In the genomic region with DNA sequence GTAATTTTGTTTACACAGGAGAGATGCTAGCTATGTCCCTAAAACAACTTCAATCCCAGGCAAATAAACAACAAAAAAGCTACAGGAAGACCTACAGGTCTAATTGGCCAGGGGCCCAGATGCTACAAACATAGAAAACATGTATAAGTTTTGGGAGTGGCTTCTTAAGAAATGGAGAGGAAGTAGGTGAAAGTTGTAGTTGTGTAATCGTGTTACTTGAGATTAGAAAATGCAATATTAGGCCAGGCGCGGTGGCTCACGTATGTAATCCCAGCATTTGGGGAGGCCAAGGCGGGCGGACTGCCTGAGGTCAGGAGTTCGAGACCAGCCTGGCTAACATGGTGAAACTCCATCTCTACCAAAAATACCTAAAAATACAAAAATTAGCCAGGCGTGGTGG, we compare ENCODE assay signal across 1 cellular context.
A peak's percentile ranks its signal among the peaks of the same experiment; 100 is the strongest.
TF ChIP-seq lines count a peak whose summit lies in the region.

No MANE protein-coding gene starts in this region.

TF ChIP-seq in K562, 482 proteins besides CTCF, POLR2A, EP300 and RAD21 (continued from another document):
- TF ChIP-seq, protein P1, sequence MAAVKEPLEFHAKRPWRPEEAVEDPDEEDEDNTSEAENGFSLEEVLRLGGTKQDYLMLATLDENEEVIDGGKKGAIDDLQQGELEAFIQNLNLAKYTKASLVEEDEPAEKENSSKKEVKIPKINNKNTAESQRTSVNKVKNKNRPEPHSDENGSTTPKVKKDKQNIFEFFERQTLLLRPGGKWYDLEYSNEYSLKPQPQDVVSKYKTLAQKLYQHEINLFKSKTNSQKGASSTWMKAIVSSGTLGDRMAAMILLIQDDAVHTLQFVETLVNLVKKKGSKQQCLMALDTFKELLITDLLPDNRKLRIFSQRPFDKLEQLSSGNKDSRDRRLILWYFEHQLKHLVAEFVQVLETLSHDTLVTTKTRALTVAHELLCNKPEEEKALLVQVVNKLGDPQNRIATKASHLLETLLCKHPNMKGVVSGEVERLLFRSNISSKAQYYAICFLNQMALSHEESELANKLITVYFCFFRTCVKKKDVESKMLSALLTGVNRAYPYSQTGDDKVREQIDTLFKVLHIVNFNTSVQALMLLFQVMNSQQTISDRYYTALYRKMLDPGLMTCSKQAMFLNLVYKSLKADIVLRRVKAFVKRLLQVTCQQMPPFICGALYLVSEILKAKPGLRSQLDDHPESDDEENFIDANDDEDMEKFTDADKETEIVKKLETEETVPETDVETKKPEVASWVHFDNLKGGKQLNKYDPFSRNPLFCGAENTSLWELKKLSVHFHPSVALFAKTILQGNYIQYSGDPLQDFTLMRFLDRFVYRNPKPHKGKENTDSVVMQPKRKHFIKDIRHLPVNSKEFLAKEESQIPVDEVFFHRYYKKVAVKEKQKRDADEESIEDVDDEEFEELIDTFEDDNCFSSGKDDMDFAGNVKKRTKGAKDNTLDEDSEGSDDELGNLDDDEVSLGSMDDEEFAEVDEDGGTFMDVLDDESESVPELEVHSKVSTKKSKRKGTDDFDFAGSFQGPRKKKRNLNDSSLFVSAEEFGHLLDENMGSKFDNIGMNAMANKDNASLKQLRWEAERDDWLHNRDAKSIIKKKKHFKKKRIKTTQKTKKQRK (IDR thresholded peaks at IDR 0.05; ENCODE audit: borderline replicate concordance, low read depth, low read length): no peak
- TF ChIP-seq, protein P2, sequence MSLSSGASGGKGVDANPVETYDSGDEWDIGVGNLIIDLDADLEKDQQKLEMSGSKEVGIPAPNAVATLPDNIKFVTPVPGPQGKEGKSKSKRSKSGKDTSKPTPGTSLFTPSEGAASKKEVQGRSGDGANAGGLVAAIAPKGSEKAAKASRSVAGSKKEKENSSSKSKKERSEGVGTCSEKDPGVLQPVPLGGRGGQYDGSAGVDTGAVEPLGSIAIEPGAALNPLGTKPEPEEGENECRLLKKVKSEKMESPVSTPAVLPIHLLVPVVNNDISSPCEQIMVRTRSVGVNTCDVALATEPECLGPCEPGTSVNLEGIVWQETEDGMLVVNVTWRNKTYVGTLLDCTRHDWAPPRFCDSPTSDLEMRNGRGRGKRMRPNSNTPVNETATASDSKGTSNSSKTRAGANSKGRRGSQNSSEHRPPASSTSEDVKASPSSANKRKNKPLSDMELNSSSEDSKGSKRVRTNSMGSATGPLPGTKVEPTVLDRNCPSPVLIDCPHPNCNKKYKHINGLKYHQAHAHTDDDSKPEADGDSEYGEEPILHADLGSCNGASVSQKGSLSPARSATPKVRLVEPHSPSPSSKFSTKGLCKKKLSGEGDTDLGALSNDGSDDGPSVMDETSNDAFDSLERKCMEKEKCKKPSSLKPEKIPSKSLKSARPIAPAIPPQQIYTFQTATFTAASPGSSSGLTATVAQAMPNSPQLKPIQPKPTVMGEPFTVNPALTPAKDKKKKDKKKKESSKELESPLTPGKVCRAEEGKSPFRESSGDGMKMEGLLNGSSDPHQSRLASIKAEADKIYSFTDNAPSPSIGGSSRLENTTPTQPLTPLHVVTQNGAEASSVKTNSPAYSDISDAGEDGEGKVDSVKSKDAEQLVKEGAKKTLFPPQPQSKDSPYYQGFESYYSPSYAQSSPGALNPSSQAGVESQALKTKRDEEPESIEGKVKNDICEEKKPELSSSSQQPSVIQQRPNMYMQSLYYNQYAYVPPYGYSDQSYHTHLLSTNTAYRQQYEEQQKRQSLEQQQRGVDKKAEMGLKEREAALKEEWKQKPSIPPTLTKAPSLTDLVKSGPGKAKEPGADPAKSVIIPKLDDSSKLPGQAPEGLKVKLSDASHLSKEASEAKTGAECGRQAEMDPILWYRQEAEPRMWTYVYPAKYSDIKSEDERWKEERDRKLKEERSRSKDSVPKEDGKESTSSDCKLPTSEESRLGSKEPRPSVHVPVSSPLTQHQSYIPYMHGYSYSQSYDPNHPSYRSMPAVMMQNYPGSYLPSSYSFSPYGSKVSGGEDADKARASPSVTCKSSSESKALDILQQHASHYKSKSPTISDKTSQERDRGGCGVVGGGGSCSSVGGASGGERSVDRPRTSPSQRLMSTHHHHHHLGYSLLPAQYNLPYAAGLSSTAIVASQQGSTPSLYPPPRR (CRISPR knock-in tag; IDR thresholded peaks at IDR 0.05; ENCODE audit: borderline replicate concordance): no peak
- TF ChIP-seq ZNF347 (CRISPR knock-in tag; IDR thresholded peaks at IDR 0.05; ENCODE audit: low read depth) (no peak), NR2C2 (CRISPR knock-in tag; IDR thresholded peaks at IDR 0.05) (no peak), NR2C2 (tag; IDR thresholded peaks at IDR 0.05) (0 out of 2 replicates have a peak, but pooled peaks have one; percentile 13), CHD1 (IDR thresholded peaks at IDR 0.05; ENCODE audit: low read length) (no peak), ZNF57 (CRISPR knock-in tag; IDR thresholded peaks at IDR 0.05) (no peak), ZNF184 (CRISPR knock-in tag; IDR thresholded peaks at IDR 0.05) (no peak), ZNF76 (CRISPR knock-in tag; IDR thresholded peaks at IDR 0.05; ENCODE audit: borderline replicate concordance) (no peak), TEAD1 (CRISPR knock-in tag; IDR thresholded peaks at IDR 0.05) (no peak), CHD2 (IDR thresholded peaks at IDR 0.05; ENCODE audit: low read depth, low read length) (no peak), CEBPG (CRISPR knock-in tag; IDR thresholded peaks at IDR 0.05) (0 out of 2 replicates have a peak, but pooled peaks have one; percentile 39), CEBPG (tag; conservative IDR thresholded peaks at IDR 0.05 in 1 of 2, IDR thresholded peaks at IDR 0.05 in 1 of 2) (0 out of 4 replicates have a peak, but pooled peaks have one; percentile 37 to 57), ZBTB7A (IDR thresholded peaks at IDR 0.05; ENCODE audit: borderline replicate concordance, control insufficient read depth, low read depth, low read length) (no peak), TBP (optimal IDR thresholded peaks at IDR 0.05; ENCODE audit: low read depth, low read length) (peak; percentile 54), ESRRA (IDR thresholded peaks at IDR 0.05; ENCODE audit: borderline replicate concordance, low read depth) (no peak), GABPB2 (CRISPR knock-in tag; conservative IDR thresholded peaks at IDR 0.05) (no peak), LARP7 (IDR thresholded peaks at IDR 0.05) (no peak), CBFA2T2 (conservative IDR thresholded peaks at IDR 0.05) (no peak), BDP1 (IDR thresholded peaks at IDR 0.05; ENCODE audit: insufficient read depth, insufficient read length) (no peak), BCOR (IDR thresholded peaks at IDR 0.05) (0 out of 2 replicates have a peak, but pooled peaks have one; percentile 21), EWSR1 (IDR thresholded peaks at IDR 0.05; ENCODE audit: borderline replicate concordance, low read depth, partially characterized antibody) (no peak), BACH1 (tag; IDR thresholded peaks at IDR 0.05) (no peak), CEBPB (tag; IDR thresholded peaks at IDR 0.05) (peak; percentile 89), HNRNPL (IDR thresholded peaks at IDR 0.05; ENCODE audit: low read depth, low read length) (no peak), ZNF124 (CRISPR knock-in tag; IDR thresholded peaks at IDR 0.05) (no peak), ADNP (tag; IDR thresholded peaks at IDR 0.05) (0 out of 2 replicates have a peak, but pooled peaks have one; percentile 29), FOXK1 (CRISPR knock-in tag; IDR thresholded peaks at IDR 0.05; ENCODE audit: borderline replicate concordance) (no peak), NFIC (IDR thresholded peaks at IDR 0.05) (peak; percentile 10; the same call in 1 of the 2 replicates), NR1H2 (CRISPR knock-in tag; IDR thresholded peaks at IDR 0.05) (no peak), ETV5 (CRISPR knock-in tag; IDR thresholded peaks at IDR 0.05; ENCODE audit: low read depth) (no peak)
- TF ChIP-seq, protein P3, sequence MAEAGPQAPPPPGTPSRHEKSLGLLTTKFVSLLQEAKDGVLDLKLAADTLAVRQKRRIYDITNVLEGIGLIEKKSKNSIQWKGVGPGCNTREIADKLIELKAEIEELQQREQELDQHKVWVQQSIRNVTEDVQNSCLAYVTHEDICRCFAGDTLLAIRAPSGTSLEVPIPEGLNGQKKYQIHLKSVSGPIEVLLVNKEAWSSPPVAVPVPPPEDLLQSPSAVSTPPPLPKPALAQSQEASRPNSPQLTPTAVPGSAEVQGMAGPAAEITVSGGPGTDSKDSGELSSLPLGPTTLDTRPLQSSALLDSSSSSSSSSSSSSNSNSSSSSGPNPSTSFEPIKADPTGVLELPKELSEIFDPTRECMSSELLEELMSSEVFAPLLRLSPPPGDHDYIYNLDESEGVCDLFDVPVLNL (CRISPR knock-in tag; IDR thresholded peaks at IDR 0.05; ENCODE audit: low read depth): no peak
- TF ChIP-seq, protein P4, sequence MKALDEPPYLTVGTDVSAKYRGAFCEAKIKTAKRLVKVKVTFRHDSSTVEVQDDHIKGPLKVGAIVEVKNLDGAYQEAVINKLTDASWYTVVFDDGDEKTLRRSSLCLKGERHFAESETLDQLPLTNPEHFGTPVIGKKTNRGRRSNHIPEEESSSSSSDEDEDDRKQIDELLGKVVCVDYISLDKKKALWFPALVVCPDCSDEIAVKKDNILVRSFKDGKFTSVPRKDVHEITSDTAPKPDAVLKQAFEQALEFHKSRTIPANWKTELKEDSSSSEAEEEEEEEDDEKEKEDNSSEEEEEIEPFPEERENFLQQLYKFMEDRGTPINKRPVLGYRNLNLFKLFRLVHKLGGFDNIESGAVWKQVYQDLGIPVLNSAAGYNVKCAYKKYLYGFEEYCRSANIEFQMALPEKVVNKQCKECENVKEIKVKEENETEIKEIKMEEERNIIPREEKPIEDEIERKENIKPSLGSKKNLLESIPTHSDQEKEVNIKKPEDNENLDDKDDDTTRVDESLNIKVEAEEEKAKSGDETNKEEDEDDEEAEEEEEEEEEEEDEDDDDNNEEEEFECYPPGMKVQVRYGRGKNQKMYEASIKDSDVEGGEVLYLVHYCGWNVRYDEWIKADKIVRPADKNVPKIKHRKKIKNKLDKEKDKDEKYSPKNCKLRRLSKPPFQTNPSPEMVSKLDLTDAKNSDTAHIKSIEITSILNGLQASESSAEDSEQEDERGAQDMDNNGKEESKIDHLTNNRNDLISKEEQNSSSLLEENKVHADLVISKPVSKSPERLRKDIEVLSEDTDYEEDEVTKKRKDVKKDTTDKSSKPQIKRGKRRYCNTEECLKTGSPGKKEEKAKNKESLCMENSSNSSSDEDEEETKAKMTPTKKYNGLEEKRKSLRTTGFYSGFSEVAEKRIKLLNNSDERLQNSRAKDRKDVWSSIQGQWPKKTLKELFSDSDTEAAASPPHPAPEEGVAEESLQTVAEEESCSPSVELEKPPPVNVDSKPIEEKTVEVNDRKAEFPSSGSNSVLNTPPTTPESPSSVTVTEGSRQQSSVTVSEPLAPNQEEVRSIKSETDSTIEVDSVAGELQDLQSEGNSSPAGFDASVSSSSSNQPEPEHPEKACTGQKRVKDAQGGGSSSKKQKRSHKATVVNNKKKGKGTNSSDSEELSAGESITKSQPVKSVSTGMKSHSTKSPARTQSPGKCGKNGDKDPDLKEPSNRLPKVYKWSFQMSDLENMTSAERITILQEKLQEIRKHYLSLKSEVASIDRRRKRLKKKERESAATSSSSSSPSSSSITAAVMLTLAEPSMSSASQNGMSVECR (CRISPR knock-in tag; IDR thresholded peaks at IDR 0.05): no peak
